ENCODE assay signal across 8 cellular contexts in genomic region chr10:104353325-104354048, GRCh38. TPM values are rescaled to one million over a fixed set of nuclear protein-coding genes. Genes with fewer than 3 reads are reported as not detected.
DNase-seq lines count a peak whose midpoint lies in the region; ATAC-seq and FAIRE-seq lines count a peak whose summit lies in the region.

A gene with protein sequence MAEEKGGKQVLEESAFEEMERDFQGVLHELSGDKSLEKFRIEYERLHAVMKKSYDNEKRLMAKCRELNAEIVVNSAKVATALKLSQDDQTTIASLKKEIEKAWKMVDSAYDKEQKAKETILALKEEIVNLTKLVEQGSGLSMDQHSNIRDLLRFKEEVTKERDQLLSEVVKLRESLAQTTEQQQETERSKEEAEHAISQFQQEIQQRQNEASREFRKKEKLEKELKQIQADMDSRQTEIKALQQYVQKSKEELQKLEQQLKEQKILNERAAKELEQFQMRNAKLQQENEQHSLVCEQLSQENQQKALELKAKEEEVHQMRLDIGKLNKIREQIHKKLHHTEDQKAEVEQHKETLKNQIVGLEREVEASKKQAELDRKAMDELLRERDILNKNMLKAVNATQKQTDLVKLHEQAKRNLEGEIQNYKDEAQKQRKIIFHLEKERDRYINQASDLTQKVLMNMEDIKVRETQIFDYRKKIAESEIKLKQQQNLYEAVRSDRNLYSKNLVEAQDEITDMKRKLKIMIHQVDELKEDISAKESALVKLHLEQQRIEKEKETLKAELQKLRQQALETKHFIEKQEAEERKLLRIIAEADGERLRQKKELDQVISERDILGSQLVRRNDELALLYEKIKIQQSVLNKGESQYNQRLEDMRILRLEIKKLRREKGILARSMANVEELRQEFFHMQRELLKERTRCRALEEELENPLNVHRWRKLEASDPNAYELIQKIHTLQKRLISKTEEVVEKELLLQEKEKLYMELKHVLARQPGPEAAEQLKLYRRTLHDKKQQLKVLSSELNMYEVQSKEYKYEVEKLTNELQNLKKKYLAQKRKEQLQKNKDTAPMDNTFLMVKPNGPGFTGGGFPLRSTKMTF (plus strand): TSS chr10:104353833. CDS start chr10:104353898, 65 bp downstream.

- H3K4me3 ChIP-seq in iPS-11a (ENCODE audit: low read depth, low read length) = peak within 1 kb of the TSS; percentile 27
- peak within 1 kb of the TSS; percentile 66 for H3K4me3 ChIP-seq in skeletal muscle satellite cell (ENCODE audit: low read length)

- peak; percentile 57 for ATAC-seq in HG02943 (IDR thresholded peaks at IDR 0.05; ENCODE audit: low read depth, unreplicated experiment)

- no peaks in the 10 kb centered on the region for H3K9me3 ChIP-seq in skeletal muscle satellite cell (replicated peaks; ENCODE audit: low read length)

- peaks cover 21% of the 10 kb centered on the region for H3K4me1 ChIP-seq in skeletal muscle satellite cell (ENCODE audit: control insufficient read depth, insufficient read depth, low read length)

- peaks cover 6% of the 10 kb centered on the region for H3K27me3 ChIP-seq in skeletal muscle satellite cell (ENCODE audit: control insufficient read depth, insufficient read depth, low read length)

- H3K36me3 ChIP-seq in skeletal muscle satellite cell (ENCODE audit: insufficient read depth, low read length) = no peaks in the 10 kb centered on the region

- peak; percentile 94 for FAIRE-seq in GM18507 (lab: Jason Lieb, UNC)

- peak within 1 kb of the TSS; percentile 87 for H3K4me2 ChIP-seq in skeletal muscle satellite cell (ENCODE audit: low read length)

- H3K9ac ChIP-seq in skeletal muscle satellite cell (ENCODE audit: low read depth, low read length) = peak within 1 kb of the TSS; percentile 31

- DNase-seq in GM18507 (ENCODE audit: extremely low spot score, insufficient read length, low read depth) = peak; percentile 59
- peak; percentile 56 for DNase-seq in NCI-H1694 treated with DMSO at 0.1 percent for 48 hours (lab: John Stamatoyannopoulos, UW)
- peak; percentile 90 for DNase-seq in T-helper 9 cell
- DNase-seq in astrocyte of the hippocampus (ENCODE audit: low read depth, low spot score) = peak; percentile 95
- DNase-seq in NK-92 treated with Interleukin-12 subunit alpha and Interleukin-12 subunit beta, amount 100 ng/mL, for 24 hours (lab: John Stamatoyannopoulos, UW) = no peak

RNA-seq across cellular contexts. Expression of the gene that starts here (rescaled TPM):
- total RNA-seq in skeletal muscle satellite cell (2012; rRNA removed) = 0.51 and 0.66 TPM in 2 replicates
